ENCODE assay signal across 12 cellular contexts in genomic region chr7:121041516-121042148, GRCh38. TPM values are rescaled to one million over a fixed set of nuclear protein-coding genes. Genes with fewer than 3 reads are reported as not detected.
DNase-seq lines count a peak whose midpoint lies in the region; ATAC-seq and TF ChIP-seq lines count a peak whose summit lies in the region.
"Had no signal": no experiment of that assay in that cellular context is flagged by ENCODE, and none has a peak within 500 bp of the region (broad histone marks: within the 10 kb centered on the region; RNA-seq: fewer than 3 reads in every experiment).

No MANE protein-coding gene starts in this region.

- intact Hi-C loops in Right ventricle myocardium superior (cut with DNase I) = no loop called here
- intact Hi-C loops in cardiac septum (cut with DNase I) = no loop called here
- intact Hi-C loops in lower lobe of right lung (cut with DNase I) = no loop called here

- H3K4me1 Mint-ChIP-seq in activated naive CD4-positive, alpha-beta T cell treated with anti-CD3 and anti-CD28 coated beads, Interleukin-2, amount 10 ng/mL, durations not matched to agents 7 days and 5 days = no peaks in the 10 kb centered on the region

- no peaks in the 10 kb centered on the region for H3K36me3 Mint-ChIP-seq in activated naive CD4-positive, alpha-beta T cell treated with anti-CD3 and anti-CD28 coated beads, Interleukin-2, amount 10 ng/mL, durations not matched to agents 7 days and 5 days

- H3K36me3 ChIP-seq in adipocyte (ENCODE audit: control insufficient read depth, insufficient read depth, low read length, severe bottlenecking) (no peaks in the 10 kb centered on the region), lower lobe of right lung (no peaks in the 10 kb centered on the region), urinary bladder (ENCODE audit: insufficient read depth) (no peaks in the 10 kb centered on the region)

- H3K27ac ChIP-seq in lower lobe of right lung (peak overlapping the region; percentile 13), urinary bladder (ENCODE audit: low read depth) (peak overlapping the region; percentile 59)

- H3K27me3 ChIP-seq in adipocyte (replicated peaks; ENCODE audit: control insufficient read depth, insufficient read depth, low read length) (no peaks in the 10 kb centered on the region), lower lobe of right lung (ENCODE audit: low read depth) (no peaks in the 10 kb centered on the region)

- ATAC-seq in Right ventricle myocardium superior (ENCODE audit: poor library complexity) (peak; percentile 30), lower lobe of right lung (no peak), HG02678 (IDR thresholded peaks at IDR 0.05; ENCODE audit: unreplicated experiment) (no peak), esophagus mucosa (no peak)

- WGBS in urinary bladder = 24% methylated on average over 6 of the region's 6 CpGs

- no peak for TF ChIP-seq CTCF in lower lobe of right lung (IDR thresholded peaks at IDR 0.05)

- H3K27me3 Mint-ChIP-seq in activated naive CD4-positive, alpha-beta T cell treated with anti-CD3 and anti-CD28 coated beads, Interleukin-2, amount 10 ng/mL, durations not matched to agents 7 days and 5 days = peaks cover 4% of the 10 kb centered on the region

- H3K9me3 ChIP-seq in adipocyte (ENCODE audit: control insufficient read depth, low read length) = no peaks in the 10 kb centered on the region
- no peaks in the 10 kb centered on the region for H3K9me3 ChIP-seq in lower lobe of right lung

- H3K27ac Mint-ChIP-seq in activated naive CD4-positive, alpha-beta T cell treated with anti-CD3 and anti-CD28 coated beads, Interleukin-2, amount 10 ng/mL, durations not matched to agents 7 days and 5 days = no peak overlapping the region

- H3K4me1 ChIP-seq in adipocyte (ENCODE audit: control insufficient read depth, insufficient read depth, low read length) (peaks cover 19% of the 10 kb centered on the region), lower lobe of right lung (peaks cover 6% of the 10 kb centered on the region), urinary bladder (ENCODE audit: insufficient read depth) (peaks cover 1% of the 10 kb centered on the region)

- peak overlapping the region; percentile 45 for H3K9ac ChIP-seq in adipocyte (ENCODE audit: low read length)

- no peak overlapping the region for H3K4me3 Mint-ChIP-seq in activated naive CD4-positive, alpha-beta T cell treated with anti-CD3 and anti-CD28 coated beads, Interleukin-2, amount 10 ng/mL, durations not matched to agents 7 days and 5 days

- DNase-seq in Right ventricle myocardium superior (no peak), cardiac septum (ENCODE audit: low spot score) (no peak), adipocyte (ENCODE audit: low read depth) (peak; percentile 50), lower lobe of right lung (no peak)
- no peak for DNase-seq in activated naive CD4-positive, alpha-beta T cell treated with anti-CD3 and anti-CD28 coated beads, Interleukin-2, amount 10 ng/mL, durations not matched to agents 7 days and 5 days
- DNase-seq: activated CD4-positive, alpha-beta T cell treated with anti-CD3 and anti-CD28 coated beads for 1 hour; activated effector memory CD4-positive, alpha-beta T cell treated with anti-CD3 and anti-CD28 coated beads, Interleukin-2, amount 50 U/mL, for 16 hours; head of caudate nucleus; NCI-H187 had no signal

- CTCF ChIA-PET in activated naive CD4-positive, alpha-beta T cell treated with anti-CD3 and anti-CD28 coated beads, Interleukin-2, amount 10 ng/mL, durations not matched to agents 7 days and 5 days (lab: Charles Lee) = no interaction called here

- H3K4me3 ChIP-seq in adipocyte (ENCODE audit: low read length) (peak overlapping the region; percentile 25), lower lobe of right lung (no peak overlapping the region), urinary bladder (ENCODE audit: low read depth, low read length) (no peak overlapping the region)

- H3K9me3 Mint-ChIP-seq in activated naive CD4-positive, alpha-beta T cell treated with anti-CD3 and anti-CD28 coated beads, Interleukin-2, amount 10 ng/mL, durations not matched to agents 7 days and 5 days = no peaks in the 10 kb centered on the region

RNA-seq across cellular contexts. Expression of gene CPED1, which starts 53.1 kb away (rescaled TPM):
- total RNA-seq in Right ventricle myocardium superior (26.2 TPM), cardiac septum (48.7 TPM), lower lobe of right lung (38.6 TPM), urinary bladder (78.4 TPM), esophagus mucosa (0.76 TPM)
- polyA plus RNA-seq in urinary bladder = 33.4 TPM

Comparison
In these comparisons a context has a peak if more than half of its experiments do, and no peak if none do; other contexts are left out.
1. RNA of gene CPED1, which starts 53.1 kb away (total RNA-seq): 78.4 TPM in urinary bladder (single experiment), 48.7 TPM in cardiac septum (single experiment), 38.6 TPM in lower lobe of right lung (single experiment) and 26.2 TPM in Right ventricle myocardium superior (single experiment); 0.76 TPM in esophagus mucosa (single experiment); every median in the first group is over 10 times any median in the second.